In genomic region chr4:164501074-164501473, GRCh38 we compare ENCODE assay signal across 1 cellular context.
TF ChIP-seq lines count a peak whose summit lies in the region.

No MANE protein-coding gene starts in this region.

TF ChIP-seq in HCT116, 20 proteins besides CTCF, POLR2A, EP300 and RAD21 (continued from another document):
- TF ChIP-seq ZBTB33 (IDR thresholded peaks at IDR 0.05; ENCODE audit: extremely low read depth, insufficient replicate concordance, low read length) (no peak), ELF1 (IDR thresholded peaks at IDR 0.05; ENCODE audit: borderline replicate concordance, low read depth) (no peak), TCF7L2 (IDR thresholded peaks at IDR 0.05; ENCODE audit: borderline replicate concordance, extremely low read depth, insufficient read depth, insufficient read length) (no peak), SRF (IDR thresholded peaks at IDR 0.05; ENCODE audit: low read depth) (no peak), ZFX (IDR thresholded peaks at IDR 0.05) (no peak), YY1 (IDR thresholded peaks at IDR 0.05; ENCODE audit: extremely low read depth, insufficient replicate concordance, low read depth, low read length) (no peak), JUND (IDR thresholded peaks at IDR 0.05) (no peak), CBX3 (IDR thresholded peaks at IDR 0.05; ENCODE audit: low read depth) (no peak), EZH2phosphoT487 (IDR thresholded peaks at IDR 0.05; ENCODE audit: borderline replicate concordance) (no peak), POLR2AphosphoS5 (IDR thresholded peaks at IDR 0.05; ENCODE audit: low read depth, low read length) (no peak), SIN3A (IDR thresholded peaks at IDR 0.05; ENCODE audit: low read depth) (no peak), EZH2 (IDR thresholded peaks at IDR 0.05) (no peak), FOSL1 (IDR thresholded peaks at IDR 0.05; ENCODE audit: low read depth) (no peak), SP1 (IDR thresholded peaks at IDR 0.05; ENCODE audit: low read depth) (no peak), CEBPB (IDR thresholded peaks at IDR 0.05; ENCODE audit: low read depth) (no peak)
- TF ChIP-seq, protein P1, sequence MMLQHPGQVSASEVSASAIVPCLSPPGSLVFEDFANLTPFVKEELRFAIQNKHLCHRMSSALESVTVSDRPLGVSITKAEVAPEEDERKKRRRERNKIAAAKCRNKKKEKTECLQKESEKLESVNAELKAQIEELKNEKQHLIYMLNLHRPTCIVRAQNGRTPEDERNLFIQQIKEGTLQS (IDR thresholded peaks at IDR 0.05) = no peak
- TF ChIP-seq, protein P2, sequence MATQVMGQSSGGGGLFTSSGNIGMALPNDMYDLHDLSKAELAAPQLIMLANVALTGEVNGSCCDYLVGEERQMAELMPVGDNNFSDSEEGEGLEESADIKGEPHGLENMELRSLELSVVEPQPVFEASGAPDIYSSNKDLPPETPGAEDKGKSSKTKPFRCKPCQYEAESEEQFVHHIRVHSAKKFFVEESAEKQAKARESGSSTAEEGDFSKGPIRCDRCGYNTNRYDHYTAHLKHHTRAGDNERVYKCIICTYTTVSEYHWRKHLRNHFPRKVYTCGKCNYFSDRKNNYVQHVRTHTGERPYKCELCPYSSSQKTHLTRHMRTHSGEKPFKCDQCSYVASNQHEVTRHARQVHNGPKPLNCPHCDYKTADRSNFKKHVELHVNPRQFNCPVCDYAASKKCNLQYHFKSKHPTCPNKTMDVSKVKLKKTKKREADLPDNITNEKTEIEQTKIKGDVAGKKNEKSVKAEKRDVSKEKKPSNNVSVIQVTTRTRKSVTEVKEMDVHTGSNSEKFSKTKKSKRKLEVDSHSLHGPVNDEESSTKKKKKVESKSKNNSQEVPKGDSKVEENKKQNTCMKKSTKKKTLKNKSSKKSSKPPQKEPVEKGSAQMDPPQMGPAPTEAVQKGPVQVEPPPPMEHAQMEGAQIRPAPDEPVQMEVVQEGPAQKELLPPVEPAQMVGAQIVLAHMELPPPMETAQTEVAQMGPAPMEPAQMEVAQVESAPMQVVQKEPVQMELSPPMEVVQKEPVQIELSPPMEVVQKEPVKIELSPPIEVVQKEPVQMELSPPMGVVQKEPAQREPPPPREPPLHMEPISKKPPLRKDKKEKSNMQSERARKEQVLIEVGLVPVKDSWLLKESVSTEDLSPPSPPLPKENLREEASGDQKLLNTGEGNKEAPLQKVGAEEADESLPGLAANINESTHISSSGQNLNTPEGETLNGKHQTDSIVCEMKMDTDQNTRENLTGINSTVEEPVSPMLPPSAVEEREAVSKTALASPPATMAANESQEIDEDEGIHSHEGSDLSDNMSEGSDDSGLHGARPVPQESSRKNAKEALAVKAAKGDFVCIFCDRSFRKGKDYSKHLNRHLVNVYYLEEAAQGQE (IDR thresholded peaks at IDR 0.05; ENCODE audit: low read depth) = no peak
